8 cellular contexts compared by ENCODE assay signal in genomic region chr5:173891367-173891766, GRCh38. TPM values are rescaled to one million over a fixed set of nuclear protein-coding genes. Genes with fewer than 3 reads are reported as not detected.
DNase-seq lines count a peak whose midpoint lies in the region; ATAC-seq and TF ChIP-seq lines count a peak whose summit lies in the region.

No MANE protein-coding gene starts in this region.

- peak; percentile 59 for DNase-seq in G401 (ENCODE audit: low spot score)
- DNase-seq in T-cell, result no peak
- DNase-seq in fibroblast of lung (ENCODE audit: low read depth in 2 of 2), result no peak
- DNase-seq in retinal pigment epithelial cell (ENCODE audit: low read depth), result no peak
- DNase-seq in activated CD8-positive, alpha-beta memory T cell treated with anti-CD3 and anti-CD28 coated beads, Interleukin-2, amount 10 ng/mL, durations not matched to agents 7 days and 5 days, result no peak
- DNase-seq in effector CD8-positive, alpha-beta T cell (lab: John Stamatoyannopoulos, UW), result no peak
- no peak for DNase-seq in NCI-H2107 (lab: John Stamatoyannopoulos, UW)

- H3K9me3 ChIP-seq in fibroblast of lung (ENCODE audit: control insufficient read depth, insufficient read depth, low read depth, low read length), result no peaks in the 10 kb centered on the region

- no peaks in the 10 kb centered on the region for H3K27me3 ChIP-seq in fibroblast of lung (ENCODE audit: control insufficient read depth, insufficient read depth, low read length)

- no peaks in the 10 kb centered on the region for H3K36me3 ChIP-seq in fibroblast of lung (ENCODE audit: control insufficient read depth, insufficient read depth, low read length)

- POLR2A ChIA-PET in T-cell (lab: Charles Lee), result interaction anchor here in 1 of 2 donors (0.8 kb wide), 1 partner anchor 17 kb away, joined by 3 read pairs; no protein-coding TSS in a partner anchor

- no peak overlapping the region for H2AFZ ChIP-seq in fibroblast of lung (ENCODE audit: low read length)

- peak overlapping the region; percentile 76 for H3K4me2 ChIP-seq in fibroblast of lung (ENCODE audit: extremely low read depth, insufficient read depth, low read length)

- H3K4me1 ChIP-seq in fibroblast of lung (ENCODE audit: control insufficient read depth, extremely low read depth, insufficient read depth, low read length), result peaks cover 3% of the 10 kb centered on the region

- H4K20me1 ChIP-seq in fibroblast of lung (ENCODE audit: control insufficient read depth, extremely low read depth, insufficient read depth, low read length), result no peaks in the 10 kb centered on the region

- no peak overlapping the region for H3K9ac ChIP-seq in fibroblast of lung (ENCODE audit: insufficient read depth, low read length)

- CTCF ChIA-PET in T-cell (lab: Charles Lee), result interaction anchor here (0.9 to 1.3 kb wide), 4 partner anchors 17 to 276 kb away, joined by 3 to 4 read pairs (median 3); no protein-coding TSS in a partner anchor
- CTCF ChIA-PET in activated CD8-positive, alpha-beta memory T cell treated with anti-CD3 and anti-CD28 coated beads, Interleukin-2, amount 10 ng/mL, durations not matched to agents 7 days and 5 days (lab: Charles Lee), result interaction anchor here (0.5 to 1.5 kb wide), 6 partner anchors 12 to 82 kb away, joined by 3 to 6 read pairs (median 3); no protein-coding TSS in a partner anchor

- ATAC-seq in T-cell (replicated peaks in 1 of 4) (no peak), HG02678 (IDR thresholded peaks at IDR 0.05; ENCODE audit: unreplicated experiment) (no peak)
- ATAC-seq in activated CD8-positive, alpha-beta memory T cell treated with anti-CD3 and anti-CD28 coated beads, Interleukin-2, amount 10 ng/mL, durations not matched to agents 7 days and 5 days, result no peak

- no peaks in the 10 kb centered on the region for H3K9me3 Mint-ChIP-seq in T-cell
- no peaks in the 10 kb centered on the region for H3K9me3 Mint-ChIP-seq in activated CD8-positive, alpha-beta memory T cell treated with anti-CD3 and anti-CD28 coated beads, Interleukin-2, amount 10 ng/mL, durations not matched to agents 7 days and 5 days (ENCODE audit: low read depth)

- peaks cover 76 to 83% (median 78%) of the 10 kb centered on the region in 3 donors for H3K4me1 Mint-ChIP-seq in T-cell
- peaks cover 55% of the 10 kb centered on the region for H3K4me1 Mint-ChIP-seq in activated CD8-positive, alpha-beta memory T cell treated with anti-CD3 and anti-CD28 coated beads, Interleukin-2, amount 10 ng/mL, durations not matched to agents 7 days and 5 days

- in situ Hi-C loops in G401 (cut with HindIII; ENCODE audit: low sequenced_read_pairs), result no loop called here

- peak overlapping the region; percentile 64 to 91 (median 81) for H3K4me3 ChIP-seq in fibroblast of lung (replicated peaks in 1 of 4; ENCODE audit: control extremely low read depth in 1 of 4, insufficient read depth in 1 of 4, low read depth in 3 of 4, low read length in 4 of 4)
- peak overlapping the region; percentile 90 for H3K4me3 ChIP-seq in retinal pigment epithelial cell (ENCODE audit: low read length)

- H3K27ac Mint-ChIP-seq in T-cell, result no peak overlapping the region
- no peak overlapping the region for H3K27ac Mint-ChIP-seq in activated CD8-positive, alpha-beta memory T cell treated with anti-CD3 and anti-CD28 coated beads, Interleukin-2, amount 10 ng/mL, durations not matched to agents 7 days and 5 days

- peak overlapping the region; percentile 62 to 87 (median 67) for H3K4me3 Mint-ChIP-seq in T-cell
- no peak overlapping the region for H3K4me3 Mint-ChIP-seq in activated CD8-positive, alpha-beta memory T cell treated with anti-CD3 and anti-CD28 coated beads, Interleukin-2, amount 10 ng/mL, durations not matched to agents 7 days and 5 days

- TF ChIP-seq CTCF in fibroblast of lung (conservative IDR thresholded peaks at IDR 0.05 in 1 of 2, IDR thresholded peaks at IDR 0.05 in 1 of 2; ENCODE audit: low read depth in 1 of 2, low read length in 2 of 2) (no peak), retinal pigment epithelial cell (conservative IDR thresholded peaks at IDR 0.05; ENCODE audit: low read depth, low read length) (no peak)

- H3K79me2 ChIP-seq in fibroblast of lung (ENCODE audit: control insufficient read depth, insufficient read depth, low read length), result peaks cover 44% of the 10 kb centered on the region

- peaks cover 4% of the 10 kb centered on the region for H3K36me3 Mint-ChIP-seq in T-cell
- peaks cover 8% of the 10 kb centered on the region for H3K36me3 Mint-ChIP-seq in activated CD8-positive, alpha-beta memory T cell treated with anti-CD3 and anti-CD28 coated beads, Interleukin-2, amount 10 ng/mL, durations not matched to agents 7 days and 5 days

- H3K27me3 Mint-ChIP-seq in T-cell, result no peaks in the 10 kb centered on the region
- H3K27me3 Mint-ChIP-seq in activated CD8-positive, alpha-beta memory T cell treated with anti-CD3 and anti-CD28 coated beads, Interleukin-2, amount 10 ng/mL, durations not matched to agents 7 days and 5 days, result no peaks in the 10 kb centered on the region

- H3K27ac ChIP-seq in fibroblast of lung (ENCODE audit: insufficient read depth, low read length), result no peak overlapping the region

RNA-seq across cellular contexts. Expression of gene CPEB4, which starts 3.2 kb away (rescaled TPM):
- total RNA-seq in G401 (2014; rRNA removed; shearing (Covaris generic)), result 4.0 and 6.6 TPM in 2 replicates
- total RNA-seq in T-cell (10 to 100 TPM; 13.8 to 25.9 (median 14.9) TPM), fibroblast of lung (17.2 and 23.6 TPM in 2 replicates)
- 13.4 and 19.9 TPM in 2 replicates for polyA plus RNA-seq in fibroblast of lung
- 6.4 and 8.8 TPM in 2 replicates for polyA plus RNA-seq in fibroblast of lung (2012)
- polyA minus RNA-seq in fibroblast of lung (ENCODE audit: low replicate concordance), result 11.0 and 16.5 TPM in 2 replicates
- total RNA-seq in activated CD8-positive, alpha-beta memory T cell treated with anti-CD3 and anti-CD28 coated beads, Interleukin-2, amount 10 ng/mL, durations not matched to agents 7 days and 5 days, result 10 to 100 TPM; 12.5 to 15.8 TPM
